In the genomic region with DNA sequence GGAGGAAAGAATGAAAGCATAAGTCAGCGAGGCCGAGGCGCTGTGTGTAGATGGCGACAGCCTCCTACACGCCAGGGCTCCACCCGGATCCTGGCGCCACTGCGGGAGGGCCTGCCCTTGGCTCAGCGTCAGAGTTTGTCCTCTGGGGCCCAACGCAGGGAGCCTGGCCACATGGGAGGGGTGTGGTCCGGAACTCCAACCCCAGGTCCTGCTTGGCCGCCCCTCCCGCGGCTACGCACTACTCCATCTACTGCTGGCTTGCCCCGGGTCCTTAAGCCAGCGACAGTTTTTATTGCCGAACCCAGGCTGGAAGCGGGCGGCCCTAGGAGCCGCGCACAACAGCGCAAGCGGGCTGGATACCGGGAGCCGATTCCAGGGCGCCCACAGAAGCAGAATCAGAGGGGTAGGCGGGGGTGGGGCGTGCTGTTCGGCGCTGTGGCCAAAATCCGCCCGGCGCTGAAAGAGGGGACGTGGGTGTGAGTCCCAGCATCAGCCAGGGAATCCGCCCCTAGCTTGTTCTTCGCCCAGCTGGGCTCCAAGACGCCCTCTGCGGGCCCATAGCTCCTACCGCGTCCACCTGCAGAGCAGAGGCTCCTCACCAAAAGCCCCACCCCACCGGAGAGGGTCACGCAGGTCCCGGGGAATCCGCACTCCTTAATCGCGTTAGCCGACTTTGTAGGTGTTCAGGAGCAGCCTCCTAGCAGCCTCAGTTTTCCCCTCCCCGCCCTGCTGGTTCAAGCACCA, we compare ENCODE assay signal across 8 cellular contexts. TPM values are rescaled to one million over a fixed set of nuclear protein-coding genes. Genes with fewer than 3 reads are reported as not detected.
A peak's percentile ranks its signal among the peaks of the same experiment; 100 is the strongest.
DNase-seq lines count a peak whose midpoint lies in the region; ATAC-seq, FAIRE-seq and TF ChIP-seq lines count a peak whose summit lies in the region.

No MANE protein-coding gene starts in this region.

- no peaks in the 10 kb centered on the region for H3K9me3 ChIP-seq in left ventricle myocardium inferior (replicated peaks)

- H3K4me3 ChIP-seq in left ventricle myocardium inferior (peak overlapping the region; percentile 76), rectal smooth muscle tissue (ENCODE audit: low read length) (peak overlapping the region; percentile 71)

- H3K27ac Mint-ChIP-seq in activated naive CD8-positive, alpha-beta T cell treated with anti-CD3 and anti-CD28 coated beads, Interleukin-2, amount 50 U/mL, for 24 hours: no peak overlapping the region

- peaks cover 66% of the 10 kb centered on the region for H3K4me1 ChIP-seq in left ventricle myocardium inferior
- peaks cover 4% of the 10 kb centered on the region for H3K4me1 ChIP-seq in rectal smooth muscle tissue (ENCODE audit: control insufficient read depth, insufficient read depth, low read length)

- no peaks in the 10 kb centered on the region for H3K36me3 Mint-ChIP-seq in activated naive CD8-positive, alpha-beta T cell treated with anti-CD3 and anti-CD28 coated beads, Interleukin-2, amount 50 U/mL, for 24 hours (ENCODE audit: low read depth)

- ATAC-seq in activated naive CD8-positive, alpha-beta T cell treated with anti-CD3 and anti-CD28 coated beads, Interleukin-2, amount 50 U/mL, for 24 hours: peak; percentile 44

- H3K27me3 ChIP-seq in left ventricle myocardium inferior (ENCODE audit: low read depth): peaks cover 40% of the 10 kb centered on the region
- peaks cover 13% of the 10 kb centered on the region for H3K27me3 ChIP-seq in rectal smooth muscle tissue (ENCODE audit: control insufficient read depth, insufficient read depth, low read length)

- TF ChIP-seq CTCF in left ventricle myocardium inferior (IDR thresholded peaks at IDR 0.05; ENCODE audit: borderline replicate concordance): peak; percentile 57

- H3K36me3 ChIP-seq in left ventricle myocardium inferior: no peaks in the 10 kb centered on the region
- H3K36me3 ChIP-seq in rectal smooth muscle tissue (ENCODE audit: control insufficient read depth, insufficient read depth, low read length): no peaks in the 10 kb centered on the region

- peak; percentile 51 for FAIRE-seq in HTR-8/SVneo (lab: Jason Lieb, UNC)

- no peak overlapping the region for H3K9ac ChIP-seq in rectal smooth muscle tissue (ENCODE audit: low read length)

- H3K27ac ChIP-seq in left ventricle myocardium inferior (replicated peaks) (peak overlapping the region; percentile 99), rectal smooth muscle tissue (ENCODE audit: low read depth, low read length) (no peak overlapping the region)

- no peaks in the 10 kb centered on the region for H3K9me3 Mint-ChIP-seq in activated naive CD8-positive, alpha-beta T cell treated with anti-CD3 and anti-CD28 coated beads, Interleukin-2, amount 50 U/mL, for 24 hours

- peaks cover 41% of the 10 kb centered on the region for H3K27me3 Mint-ChIP-seq in activated naive CD8-positive, alpha-beta T cell treated with anti-CD3 and anti-CD28 coated beads, Interleukin-2, amount 50 U/mL, for 24 hours

- H3K4me1 Mint-ChIP-seq in activated naive CD8-positive, alpha-beta T cell treated with anti-CD3 and anti-CD28 coated beads, Interleukin-2, amount 50 U/mL, for 24 hours: peaks cover 40% of the 10 kb centered on the region

- intact Hi-C loops in left ventricle myocardium inferior (cut with micrococcal nuclease): no loop called here

- DNase-seq in EL: peak; percentile 80
- peak; percentile 78 for DNase-seq in HTR-8/SVneo (ENCODE audit: insufficient read length, low spot score)
- peak; percentile 73 to 84 for DNase-seq in SHP77 (lab: John Stamatoyannopoulos, UW)
- peak; percentile 53 for DNase-seq in activated naive CD8-positive, alpha-beta T cell treated with anti-CD3 and anti-CD28 coated beads, Interleukin-2, amount 50 U/mL, for 24 hours
- peak; percentile 83 for DNase-seq in left ventricle myocardium inferior
- no peak for DNase-seq in NCI-H446 treated with DMSO at 0.1 percent for 48 hours (lab: John Stamatoyannopoulos, UW)
- no peak for DNase-seq in GDM1 (lab: John Stamatoyannopoulos, UW)

- peak overlapping the region; percentile 45 for H3K4me3 Mint-ChIP-seq in activated naive CD8-positive, alpha-beta T cell treated with anti-CD3 and anti-CD28 coated beads, Interleukin-2, amount 50 U/mL, for 24 hours

RNA-seq across cellular contexts. Expression of a gene that starts 4.5 kb away (rescaled TPM):
- total RNA-seq in left ventricle myocardium inferior: 5.1 TPM

RNA-seq across cellular contexts. Expression of a gene that starts 35.3 kb away (rescaled TPM):
- total RNA-seq in left ventricle myocardium inferior: 13.4 TPM

RNA-seq across cellular contexts. Expression of a gene that starts 35.4 kb away (rescaled TPM):
- 0.27 TPM for total RNA-seq in left ventricle myocardium inferior

Comparison
In these comparisons a context has a peak if more than half of its experiments do, and no peak if none do; other contexts are left out.
1. DNase-seq: peak in EL (single experiment), HTR-8/SVneo (single experiment), SHP77 (2 of 2), activated naive CD8-positive, alpha-beta T cell treated with anti-CD3 and anti-CD28 coated beads, Interleukin-2, amount 50 U/mL, for 24 hours (single experiment) and left ventricle myocardium inferior (single experiment); none in NCI-H446 treated with DMSO at 0.1 percent for 48 hours (single experiment) and GDM1 (single experiment).